Comparison of ENCODE assay signal across 13 cellular contexts in genomic region chr10:3451516-3452185, GRCh38.
DNase-seq lines count a peak whose midpoint lies in the region; ATAC-seq and TF ChIP-seq lines count a peak whose summit lies in the region.
"Had no signal": no experiment of that assay in that cellular context is flagged by ENCODE, and none has a peak within 500 bp of the region (broad histone marks: within the 10 kb centered on the region; RNA-seq: fewer than 3 reads in every experiment).

No MANE protein-coding gene starts in this region.

- H2AK5ac ChIP-seq in H9 (ENCODE audit: insufficient read length, low read length) = no peak overlapping the region

- no peak overlapping the region for H3K14ac ChIP-seq in H9 (ENCODE audit: insufficient read depth, low read length)

- H3K4me2 ChIP-seq in H9 (ENCODE audit: insufficient read depth, insufficient read length, low read length) = no peak overlapping the region

- H4K8ac ChIP-seq in H9 (replicated peaks; ENCODE audit: insufficient read length, low read depth, low read length) = no peak overlapping the region

- H3K27me3 Mint-ChIP-seq in H9 (ENCODE audit: low read depth) (peaks cover 3% of the 10 kb centered on the region; the same call in 1 of the 2 replicates), T-cell (peaks cover 17 to 19% of the 10 kb centered on the region in 2 donors)

- no peak overlapping the region for H2AFZ ChIP-seq in H9 (ENCODE audit: low read length)

- no peak overlapping the region for H2BK120ac ChIP-seq in H9 (ENCODE audit: low read depth, low read length, poor library complexity, severe bottlenecking)

- H3K4me3 ChIP-seq in body of pancreas = no peak overlapping the region
- no peak overlapping the region for H3K4me3 ChIP-seq in skin epidermis
- peak overlapping the region in 1 of 2 donors; percentile 34 for H3K4me3 ChIP-seq in foreskin fibroblast (ENCODE audit: low read depth in 1 of 2, low read length in 2 of 2)
- H3K4me3 ChIP-seq: ovary had no signal

- no peaks in the 10 kb centered on the region for H3K36me3 ChIP-seq in body of pancreas (replicated peaks in 1 of 2; ENCODE audit: insufficient read depth in 1 of 2, low read depth in 2 of 2)
- H3K36me3 ChIP-seq: ovary had no signal

- intact Hi-C loops in body of pancreas (cut with DNase I) = no loop called here

- no peak overlapping the region for H3K56ac ChIP-seq in H9 (ENCODE audit: insufficient read length, low read depth, low read length)

- no peak overlapping the region for H3K4ac ChIP-seq in H9 (ENCODE audit: low read depth, low read length)

- no peak overlapping the region for H3K18ac ChIP-seq in H9 (ENCODE audit: insufficient read length, low read depth, low read length)

- peaks cover 23 to 34% of the 10 kb centered on the region in 2 experiments for H3K4me1 Mint-ChIP-seq in H9
- peaks cover 9 to 30% (median 13%) of the 10 kb centered on the region in 3 donors for H3K4me1 Mint-ChIP-seq in T-cell

- DNase-seq in H9 (no peak), body of pancreas (no peak), kidney glomerular epithelial cell (lab: John Stamatoyannopoulos, UW) (peak; percentile 69), T-cell (no peak), foreskin fibroblast (no peak)
- DNase-seq: activated CD4-positive, CD25-positive, alpha-beta regulatory T cell treated with anti-CD3 and anti-CD28 coated beads, Interleukin-2, amount 50 U/mL, for 72 hours; activated effector memory CD4-positive, alpha-beta T cell treated with Interleukin-2 at 50 U/mL for 16 hours; DMS 273 treated with DMSO at 0.1 percent for 48 hours; ovary had no signal

- no peak overlapping the region for H3K4me3 Mint-ChIP-seq in H9
- H3K4me3 Mint-ChIP-seq in T-cell = no peak overlapping the region
- H3K4me3 Mint-ChIP-seq: dendritic cell treated with granulocyte-macrophage colony-stimulating factor and Interleukin-4, amounts not matched to agents 40 ng/mL and 50 ng/mL, for 4 days had no signal

- H4K91ac ChIP-seq in H9 (ENCODE audit: insufficient read length, low read depth, low read length) = no peak overlapping the region

- peaks cover 0 to 4% (median under 1%) of the 10 kb centered on the region in 3 experiments; a peak in 1 of 7 replicates for H3K36me3 Mint-ChIP-seq in H9 (ENCODE audit: insufficient read depth in 1 of 3, low read depth in 3 of 3)
- no peaks in the 10 kb centered on the region for H3K36me3 Mint-ChIP-seq in T-cell

- H3K9me3 ChIP-seq in H9 (ENCODE audit: control insufficient read depth, low read depth, low read length) (no peaks in the 10 kb centered on the region), body of pancreas (no peaks in the 10 kb centered on the region)
- H3K9me3 ChIP-seq: ovary had no signal

- H3T11ph ChIP-seq in H9 (ENCODE audit: low read length) = no peak overlapping the region

- no peak overlapping the region for H2BK20ac ChIP-seq in H9 (ENCODE audit: low read depth, low read length, poor library complexity, severe bottlenecking)

- H3K9me3 Mint-ChIP-seq in H9 (peaks cover 2 to 5% of the 10 kb centered on the region in 2 experiments; a peak in 4 of 5 replicates), T-cell (no peaks in the 10 kb centered on the region)

- H3K27me3 ChIP-seq in H9 (ENCODE audit: insufficient read depth, low read length) (no peaks in the 10 kb centered on the region), body of pancreas (no peaks in the 10 kb centered on the region)
- H3K27me3 ChIP-seq: ovary had no signal

- CTCF ChIA-PET in T-cell (lab: Charles Lee) = no interaction called here

- no peaks in the 10 kb centered on the region for H3K79me2 ChIP-seq in H9 (ENCODE audit: insufficient read depth, low read length)

- no peak overlapping the region for H3K9ac ChIP-seq in H9 (ENCODE audit: extremely low read depth, insufficient read length, low read length)

- H3K27ac Mint-ChIP-seq in H9 (peak overlapping the region; percentile 19 to 90 (median 88); a peak in 5 of 7 replicates), T-cell (peak overlapping the region in 1 of 2 donors; percentile 41)
- H3K27ac Mint-ChIP-seq: dendritic cell treated with granulocyte-macrophage colony-stimulating factor and Interleukin-4, amounts not matched to agents 40 ng/mL and 50 ng/mL, for 4 days had no signal

- TF ChIP-seq CTCF in H9 (conservative IDR thresholded peaks at IDR 0.05) = no peak
- no peak for TF ChIP-seq CTCF in body of pancreas (IDR thresholded peaks at IDR 0.05)
- no peak for TF ChIP-seq CTCF in foreskin fibroblast (IDR thresholded peaks at IDR 0.05; ENCODE audit: low read depth, low read length)

- no peak overlapping the region for H4K5ac ChIP-seq in H9 (ENCODE audit: insufficient read length, low read depth, low read length)

- H3K4me1 ChIP-seq in H9 (ENCODE audit: insufficient read depth, low read length) = peaks cover 11% of the 10 kb centered on the region; the same call in 1 of the 2 replicates
- peaks cover 9% of the 10 kb centered on the region for H3K4me1 ChIP-seq in body of pancreas

- no peak overlapping the region for H2BK15ac ChIP-seq in H9 (ENCODE audit: low read depth, low read length)

- no peak overlapping the region for H2BK12ac ChIP-seq in H9 (ENCODE audit: insufficient read length, low read depth, low read length)

- ATAC-seq in body of pancreas (peak; percentile 42), T-cell (replicated peaks in 1 of 4) (no peak), GM18861 (IDR thresholded peaks at IDR 0.05; ENCODE audit: unreplicated experiment) (no peak), GM21367 (IDR thresholded peaks at IDR 0.05; ENCODE audit: unreplicated experiment) (no peak)

- H4K20me1 ChIP-seq in H9 (ENCODE audit: control insufficient read depth, insufficient read depth, insufficient read length) = no peaks in the 10 kb centered on the region

- H3K23ac ChIP-seq in H9 (ENCODE audit: insufficient read length, low read depth, low read length) = no peak overlapping the region

- no peaks in the 10 kb centered on the region for H3K79me1 ChIP-seq in H9 (ENCODE audit: insufficient read depth, low read depth, low read length, poor library complexity, severe bottlenecking)

- no peak for TF ChIP-seq POLR2A in body of pancreas (IDR thresholded peaks at IDR 0.05)

- WGBS in H9 (ENCODE audit: extremely low coverage, insufficient read length, low lambda C conversion rate) = no CpG with 5 or more reads among the region's 5 CpGs
- WGBS in body of pancreas, 2 donors = 40 to 44% methylated on average over 5 of the region's 5 CpGs

- no peaks in the 10 kb centered on the region for H3K23me2 ChIP-seq in H9 (ENCODE audit: insufficient read length, low read depth, low read length, poor library complexity, severe bottlenecking)

- H3K27ac ChIP-seq in H9 (ENCODE audit: insufficient read length, low read depth, low read length) (peak overlapping the region; percentile 88), body of pancreas (peak overlapping the region in 2 of 4 donors; percentile 11 to 46), skin epidermis (peak overlapping the region in 17 of 21 experiments; percentile 9 to 90 (median 64))
- H3K27ac ChIP-seq: ovary had no signal

- POLR2A ChIA-PET in T-cell (lab: Charles Lee) = no interaction called here

- H2BK5ac ChIP-seq in H9 (ENCODE audit: insufficient read length, low read length) = no peak overlapping the region
